In the genomic region with DNA sequence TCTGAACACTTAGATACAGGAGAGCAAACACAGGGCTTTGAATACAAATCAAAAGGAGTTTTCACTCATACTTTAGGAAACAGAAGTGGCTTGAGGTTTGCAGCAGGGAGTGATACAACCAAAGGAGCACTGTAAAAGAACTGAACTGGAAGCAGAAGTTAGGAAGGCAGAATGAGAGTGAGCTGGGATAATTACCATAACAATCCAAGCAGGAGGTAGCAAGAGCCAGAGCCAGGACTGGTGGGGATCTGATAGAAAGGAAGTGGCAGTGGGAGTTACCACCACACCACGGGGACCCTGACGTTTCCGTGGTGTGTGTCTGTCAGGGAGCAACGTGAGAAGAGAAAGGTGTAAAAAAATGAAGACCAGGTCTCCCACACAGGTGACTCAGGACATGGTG, we compare ENCODE assay signal across 29 cellular contexts.
"Had no signal": no experiment of that assay in that cellular context is flagged by ENCODE, and none has a peak within 500 bp of the region (broad histone marks: within the 10 kb centered on the region; RNA-seq: fewer than 3 reads in every experiment).

No MANE protein-coding gene starts in this region.

- H2AFZ ChIP-seq: hepatocyte had no signal

- H3K36me3 ChIP-seq: pancreas, prostate gland, thoracic aorta, uterus had no signal

- H3K4me2 ChIP-seq: hepatocyte had no signal

- FAIRE-seq: bronchial epithelial cell, colon, frontal cortex, keratinocyte, pancreas had no signal

- H3K9me3 ChIP-seq: pancreas, prostate gland, thoracic aorta, uterus had no signal

- H3K27ac ChIP-seq: hepatocyte, pancreas, prostate gland, skin epidermis, thoracic aorta, uterus had no signal

- H3K79me2 ChIP-seq: hepatocyte had no signal

- H3K4me3 ChIP-seq: hepatocyte, pancreas, prostate gland, skin epidermis, thoracic aorta, uterus had no signal

- DNase-seq: activated CD4-positive, alpha-beta T cell treated with anti-CD3 and anti-CD28 coated beads for 36 hours; activated CD4-positive, CD25-positive, alpha-beta regulatory T cell; activated CD8-positive, alpha-beta memory T cell treated with anti-CD3 and anti-CD28 coated beads, Interleukin-2, amount 10 ng/mL, durations not matched to agents 7 days and 5 days; activated CD8-positive, alpha-beta T cell treated with anti-CD3 and anti-CD28 coated beads, Interleukin-2, amount 10 ng/mL, durations not matched to agents 7 days and 5 days; activated naive CD4-positive, alpha-beta T cell; activated T-cell treated with anti-CD3 and anti-CD28 coated beads, Interleukin-2, amount 50 U/mL, for 48 hours; dermis blood vessel endothelial cell; effector CD4-positive, alpha-beta T cell; left cardiac atrium; mammary epithelial cell; naive B cell; nephron progenitor cell; nucleus accumbens; pancreas; retina; stimulated activated CD4-positive, alpha-beta T cell treated with anti-CD3 and anti-CD28 coated beads, Interleukin-12 subunit alpha, Interleukin-12 subunit beta, amount 100 ng/mL, for 4 hours; stimulated activated CD4-positive, alpha-beta T cell treated with anti-CD3 and anti-CD28 coated beads, Interleukin-4, amount 100 ng/mL, for 24 hours; uterus had no signal

- H3K4me1 ChIP-seq: prostate gland had no signal

- H3K27me3 ChIP-seq: pancreas, uterus had no signal

- ATAC-seq: activated CD4-positive, alpha-beta T cell treated with anti-CD3 and anti-CD28 coated beads for 36 hours; activated CD8-positive, alpha-beta memory T cell treated with anti-CD3 and anti-CD28 coated beads, Interleukin-2, amount 10 ng/mL, durations not matched to agents 7 days and 5 days; activated CD8-positive, alpha-beta T cell treated with anti-CD3 and anti-CD28 coated beads, Interleukin-2, amount 10 ng/mL, durations not matched to agents 7 days and 5 days; activated naive CD4-positive, alpha-beta T cell treated with anti-CD3 and anti-CD28 coated beads, Interleukin-2, amount 50 U/mL, for 72 hours; left cardiac atrium; pancreas; sciatic nerve; stimulated activated effector memory CD8-positive, alpha-beta T cell treated with anti-CD3 and anti-CD28 coated beads, Interleukin-12 subunit alpha, Interleukin-12 subunit beta, amount 100 ng/mL, for 72 hours had no signal
